1 cellular context compared by ENCODE assay signal in genomic region chr7:135170223-135170997, GRCh38.
TF ChIP-seq lines count a peak whose summit lies in the region.

A gene with protein sequence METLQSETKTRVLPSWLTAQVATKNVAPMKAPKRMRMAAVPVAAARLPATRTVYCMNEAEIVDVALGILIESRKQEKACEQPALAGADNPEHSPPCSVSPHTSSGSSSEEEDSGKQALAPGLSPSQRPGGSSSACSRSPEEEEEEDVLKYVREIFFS (minus strand): TSS chr7:135170707. CDS start chr7:135168922, 1,785 bp downstream.

TF ChIP-seq in K562, 482 proteins besides CTCF, POLR2A, EP300 and RAD21 (continued from another document and continues in another):
- TF ChIP-seq USF1 (CRISPR knock-in tag; IDR thresholded peaks at IDR 0.05), result 0 out of 2 replicates have a peak, but pooled peaks have one; percentile 46
- TF ChIP-seq, protein P1, sequence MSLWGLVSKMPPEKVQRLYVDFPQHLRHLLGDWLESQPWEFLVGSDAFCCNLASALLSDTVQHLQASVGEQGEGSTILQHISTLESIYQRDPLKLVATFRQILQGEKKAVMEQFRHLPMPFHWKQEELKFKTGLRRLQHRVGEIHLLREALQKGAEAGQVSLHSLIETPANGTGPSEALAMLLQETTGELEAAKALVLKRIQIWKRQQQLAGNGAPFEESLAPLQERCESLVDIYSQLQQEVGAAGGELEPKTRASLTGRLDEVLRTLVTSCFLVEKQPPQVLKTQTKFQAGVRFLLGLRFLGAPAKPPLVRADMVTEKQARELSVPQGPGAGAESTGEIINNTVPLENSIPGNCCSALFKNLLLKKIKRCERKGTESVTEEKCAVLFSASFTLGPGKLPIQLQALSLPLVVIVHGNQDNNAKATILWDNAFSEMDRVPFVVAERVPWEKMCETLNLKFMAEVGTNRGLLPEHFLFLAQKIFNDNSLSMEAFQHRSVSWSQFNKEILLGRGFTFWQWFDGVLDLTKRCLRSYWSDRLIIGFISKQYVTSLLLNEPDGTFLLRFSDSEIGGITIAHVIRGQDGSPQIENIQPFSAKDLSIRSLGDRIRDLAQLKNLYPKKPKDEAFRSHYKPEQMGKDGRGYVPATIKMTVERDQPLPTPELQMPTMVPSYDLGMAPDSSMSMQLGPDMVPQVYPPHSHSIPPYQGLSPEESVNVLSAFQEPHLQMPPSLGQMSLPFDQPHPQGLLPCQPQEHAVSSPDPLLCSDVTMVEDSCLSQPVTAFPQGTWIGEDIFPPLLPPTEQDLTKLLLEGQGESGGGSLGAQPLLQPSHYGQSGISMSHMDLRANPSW (CRISPR knock-in tag; IDR thresholded peaks at IDR 0.05), result no peak
- peak; percentile 24 for TF ChIP-seq NEUROD1 (IDR thresholded peaks at IDR 0.05; ENCODE audit: borderline replicate concordance, low read depth, low read length, partially characterized antibody)
- peak; percentile 89 for TF ChIP-seq CHAMP1 (IDR thresholded peaks at IDR 0.05)
- peak; percentile 59 for TF ChIP-seq EGR1 (conservative IDR thresholded peaks at IDR 0.05)
- TF ChIP-seq ZSCAN29 (IDR thresholded peaks at IDR 0.05), result peak; percentile 36; the same call in 1 of the 2 replicates
- TF ChIP-seq ZNF696 (CRISPR knock-in tag; conservative IDR thresholded peaks at IDR 0.05), result no peak
- peak; percentile 92 for TF ChIP-seq E2F3 (CRISPR knock-in tag; IDR thresholded peaks at IDR 0.05)
- TF ChIP-seq NCOA1 (IDR thresholded peaks at IDR 0.05; ENCODE audit: low read depth), result peak; percentile 99
- TF ChIP-seq ZNF398 (CRISPR knock-in tag; IDR thresholded peaks at IDR 0.05), result no peak
- 0 out of 2 replicates have a peak, but pooled peaks have one; percentile 27 for TF ChIP-seq ZNF408 (CRISPR knock-in tag; IDR thresholded peaks at IDR 0.05; ENCODE audit: low read depth)
- TF ChIP-seq ID3 (CRISPR knock-in tag; IDR thresholded peaks at IDR 0.05), result no peak
- TF ChIP-seq ID3 (tag; IDR thresholded peaks at IDR 0.05), result peak; percentile 84
- TF ChIP-seq, protein P2, sequence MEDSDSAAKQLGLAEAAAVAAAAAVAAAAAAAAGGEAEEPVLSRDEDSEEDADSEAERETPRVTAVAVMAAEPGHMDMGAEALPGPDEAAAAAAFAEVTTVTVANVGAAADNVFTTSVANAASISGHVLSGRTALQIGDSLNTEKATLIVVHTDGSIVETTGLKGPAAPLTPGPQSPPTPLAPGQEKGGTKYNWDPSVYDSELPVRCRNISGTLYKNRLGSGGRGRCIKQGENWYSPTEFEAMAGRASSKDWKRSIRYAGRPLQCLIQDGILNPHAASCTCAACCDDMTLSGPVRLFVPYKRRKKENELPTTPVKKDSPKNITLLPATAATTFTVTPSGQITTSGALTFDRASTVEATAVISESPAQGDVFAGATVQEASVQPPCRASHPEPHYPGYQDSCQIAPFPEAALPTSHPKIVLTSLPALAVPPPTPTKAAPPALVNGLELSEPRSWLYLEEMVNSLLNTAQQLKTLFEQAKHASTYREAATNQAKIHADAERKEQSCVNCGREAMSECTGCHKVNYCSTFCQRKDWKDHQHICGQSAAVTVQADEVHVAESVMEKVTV (CRISPR knock-in tag; IDR thresholded peaks at IDR 0.05), result peak; percentile 95
- TF ChIP-seq AFF4 (CRISPR knock-in tag; IDR thresholded peaks at IDR 0.05), result peak; percentile 83; the same call in 1 of the 2 replicates
- peak; percentile 39 to 84; a peak in 3 of 4 replicates for TF ChIP-seq FOXK2 (conservative IDR thresholded peaks at IDR 0.05 in 1 of 2, IDR thresholded peaks at IDR 0.05 in 1 of 2; ENCODE audit: low read depth in 2 of 2)
- no peak for TF ChIP-seq MTF1 (CRISPR knock-in tag; IDR thresholded peaks at IDR 0.05; ENCODE audit: borderline replicate concordance)
- peak; percentile 76; the same call in 1 of the 2 replicates for TF ChIP-seq ZNF57 (CRISPR knock-in tag; IDR thresholded peaks at IDR 0.05)
- no peak for TF ChIP-seq ZNF778 (CRISPR knock-in tag; IDR thresholded peaks at IDR 0.05)
- 0 out of 2 replicates have a peak, but pooled peaks have one; percentile 44 for TF ChIP-seq TCF3 (CRISPR knock-in tag; IDR thresholded peaks at IDR 0.05)
- TF ChIP-seq ZNF318 (IDR thresholded peaks at IDR 0.05; ENCODE audit: borderline replicate concordance in 1 of 2, low read depth in 1 of 2), result no peak
- TF ChIP-seq, protein P3, sequence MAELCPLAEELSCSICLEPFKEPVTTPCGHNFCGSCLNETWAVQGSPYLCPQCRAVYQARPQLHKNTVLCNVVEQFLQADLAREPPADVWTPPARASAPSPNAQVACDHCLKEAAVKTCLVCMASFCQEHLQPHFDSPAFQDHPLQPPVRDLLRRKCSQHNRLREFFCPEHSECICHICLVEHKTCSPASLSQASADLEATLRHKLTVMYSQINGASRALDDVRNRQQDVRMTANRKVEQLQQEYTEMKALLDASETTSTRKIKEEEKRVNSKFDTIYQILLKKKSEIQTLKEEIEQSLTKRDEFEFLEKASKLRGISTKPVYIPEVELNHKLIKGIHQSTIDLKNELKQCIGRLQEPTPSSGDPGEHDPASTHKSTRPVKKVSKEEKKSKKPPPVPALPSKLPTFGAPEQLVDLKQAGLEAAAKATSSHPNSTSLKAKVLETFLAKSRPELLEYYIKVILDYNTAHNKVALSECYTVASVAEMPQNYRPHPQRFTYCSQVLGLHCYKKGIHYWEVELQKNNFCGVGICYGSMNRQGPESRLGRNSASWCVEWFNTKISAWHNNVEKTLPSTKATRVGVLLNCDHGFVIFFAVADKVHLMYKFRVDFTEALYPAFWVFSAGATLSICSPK (IDR thresholded peaks at IDR 0.05; ENCODE audit: borderline replicate concordance), result no peak
